ENCODE assay signal across 1 cellular context in the genomic region with DNA sequence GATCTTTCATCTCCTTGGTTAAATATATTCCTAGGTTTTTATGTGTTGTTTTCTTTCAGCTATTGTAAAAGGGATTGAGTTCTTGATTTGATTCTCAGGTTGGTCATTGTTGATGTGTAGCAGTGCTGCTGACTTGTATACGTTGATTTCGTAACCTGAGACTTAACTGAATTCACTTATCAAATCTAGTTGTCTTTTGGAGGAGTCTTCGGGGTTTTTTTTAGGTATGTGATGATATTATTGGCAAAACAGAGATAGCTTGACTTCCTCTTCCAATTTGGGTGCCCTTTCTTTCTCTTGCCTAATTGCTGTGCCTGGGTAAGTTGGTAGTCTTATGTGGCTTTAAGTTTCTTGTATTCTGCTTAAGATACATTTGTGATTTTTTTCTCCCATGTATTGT.
A peak's percentile ranks its signal among the peaks of the same experiment; 100 is the strongest.
TF ChIP-seq lines count a peak whose summit lies in the region.

No MANE protein-coding gene starts in this region.

TF ChIP-seq in IMR-90, 13 proteins besides CTCF, POLR2A, EP300 and RAD21:
- TF ChIP-seq FOS (IDR thresholded peaks at IDR 0.05; ENCODE audit: low read depth, low read length) (no peak), RCOR1 (IDR thresholded peaks at IDR 0.05; ENCODE audit: insufficient replicate concordance, low read length) (no peak), MAZ (IDR thresholded peaks at IDR 0.05; ENCODE audit: borderline replicate concordance, low read depth, low read length) (no peak), ELK1 (IDR thresholded peaks at IDR 0.05; ENCODE audit: borderline replicate concordance, low read depth, low read length) (no peak), MXI1 (IDR thresholded peaks at IDR 0.05; ENCODE audit: borderline replicate concordance, low read depth, low read length) (no peak), NFE2L2 (IDR thresholded peaks at IDR 0.05; ENCODE audit: low read depth, low read length) (no peak), CEBPB (IDR thresholded peaks at IDR 0.05; ENCODE audit: low read depth, low read length) (peak; percentile 31; the same call in 1 of the 2 replicates)
